In genomic region chr5:43210570-43210969, GRCh38 we compare ENCODE assay signal across 19 cellular contexts. TPM values are rescaled to one million over a fixed set of nuclear protein-coding genes. Genes with fewer than 3 reads are reported as not detected.
A peak's percentile ranks its signal among the peaks of the same experiment; 100 is the strongest.
DNase-seq lines count a peak whose midpoint lies in the region; ATAC-seq, FAIRE-seq and TF ChIP-seq lines count a peak whose summit lies in the region.
"Had no signal": no experiment of that assay in that cellular context is flagged by ENCODE, and none has a peak within 500 bp of the region (broad histone marks: within the 10 kb centered on the region; RNA-seq: fewer than 3 reads in every experiment).

No MANE protein-coding gene starts in this region.

- no peak for DNase-seq in GM12891 (ENCODE audit: insufficient read length, low spot score)
- DNase-seq in HAP-1 (ENCODE audit: low spot score in 2 of 2), result peak; percentile 32 to 57
- DNase-seq in NCI-H526 treated with DMSO at 0.1 percent for 48 hours (lab: John Stamatoyannopoulos, UW), result peak; percentile 22
- no peak for DNase-seq in NCI-H1417 (lab: John Stamatoyannopoulos, UW)
- DNase-seq in NCI-H1092 treated with DMSO at 0.1 percent for 48 hours (lab: John Stamatoyannopoulos, UW), result no peak
- DNase-seq: Calu3; CD8-positive, alpha-beta T cell; DMS53; DND-41; EL; GM23248; HFFc6; KG1 had no signal

- no peaks in the 10 kb centered on the region for H3K27me3 ChIP-seq in HAP-1 (ENCODE audit: low read depth)
- H3K27me3 ChIP-seq: BLaER1 treated with 17β-estradiol and CSF1 and Interleukin-3, amounts not matched to agents 10 nM and 100 nM had no signal

- no peak for ATAC-seq in GM19452 (IDR thresholded peaks at IDR 0.05; ENCODE audit: unreplicated experiment)
- ATAC-seq: CD8-positive, alpha-beta T cell; HCT116; HepG2 had no signal

- H3K9me3 ChIP-seq in HAP-1, result no peaks in the 10 kb centered on the region
- H3K9me3 ChIP-seq: BLaER1 treated with 17β-estradiol and CSF1 and Interleukin-3, amounts not matched to agents 10 nM and 100 nM had no signal

- peaks cover 14% of the 10 kb centered on the region for H3K4me1 ChIP-seq in HAP-1

- no peak for TF ChIP-seq POLR2A in GM12891 (IDR thresholded peaks at IDR 0.05; ENCODE audit: low read depth, low read length)

- H3K36me3 ChIP-seq in HAP-1 (replicated peaks), result no peaks in the 10 kb centered on the region
- H3K36me3 ChIP-seq: BLaER1 treated with 17β-estradiol and CSF1 and Interleukin-3, amounts not matched to agents 10 nM and 100 nM had no signal

- in situ Hi-C loops in HAP-1 (cut with MboI; ENCODE audit: low sequenced_read_pairs), result no loop called here

- no peak for FAIRE-seq in GM12891 (lab: Jason Lieb, UNC)
- FAIRE-seq: GM19239, HepG2 had no signal

- no peak overlapping the region for H3K4me3 ChIP-seq in HAP-1
- H3K4me3 ChIP-seq: BLaER1 treated with 17β-estradiol and CSF1 and Interleukin-3, amounts not matched to agents 10 nM and 100 nM; GM23248 had no signal

TF ChIP-seq in GM12891, 5 proteins besides CTCF, POLR2A, EP300 and RAD21:
- TF ChIP-seq POU2F2 (IDR thresholded peaks at IDR 0.05; ENCODE audit: low read depth, low read length) (peak; percentile 61; the same call in 1 of the 2 replicates), TAF1 (IDR thresholded peaks at IDR 0.05; ENCODE audit: low read depth, low read length) (no peak), PAX5 (IDR thresholded peaks at IDR 0.05; ENCODE audit: insufficient read depth, low read length, severe bottlenecking) (no peak), POLR2AphosphoS5 (IDR thresholded peaks at IDR 0.05; ENCODE audit: low read depth, low read length) (no peak), SPI1 (IDR thresholded peaks at IDR 0.05; ENCODE audit: low read depth, low read length) (no peak)

RNA-seq across cellular contexts. Expression of gene NIM1K, which starts 18.5 kb away (rescaled TPM):
- 1.6 TPM for polyA plus RNA-seq in GM12891 (2012; ENCODE audit: low read depth, missing spikeins)
- polyA plus RNA-seq: IgD-negative memory B cell had no signal

Comparison
In these comparisons a context has a peak if more than half of its experiments do, and no peak if none do; other contexts are left out.
1. DNase-seq: peak in HAP-1 (2 of 2) and NCI-H526 treated with DMSO at 0.1 percent for 48 hours (single experiment); none in GM12891 (single experiment), NCI-H1417 (0 of 3) and NCI-H1092 treated with DMSO at 0.1 percent for 48 hours (single experiment).